ENCODE assay signal across 13 cellular contexts in genomic region chr1:189149547-189150375, GRCh38.
A peak's percentile ranks its signal among the peaks of the same experiment; 100 is the strongest.
DNase-seq lines count a peak whose midpoint lies in the region; ATAC-seq, FAIRE-seq and TF ChIP-seq lines count a peak whose summit lies in the region.
"Had no signal": no experiment of that assay in that cellular context is flagged by ENCODE, and none has a peak within 500 bp of the region (broad histone marks: within the 10 kb centered on the region; RNA-seq: fewer than 3 reads in every experiment).

No MANE protein-coding gene starts in this region.

- H3K79me2 ChIP-seq in HepG2 (ENCODE audit: insufficient read depth, low read length): no peaks in the 10 kb centered on the region

- ATAC-seq in body of pancreas: peak; percentile 24
- peak; percentile 100 for ATAC-seq in HepG2
- ATAC-seq in HG02678 (IDR thresholded peaks at IDR 0.05; ENCODE audit: unreplicated experiment): no peak

- POLR2A ChIA-PET in HepG2 (lab: Yijun Ruan, JAX): no interaction called here

- no peaks in the 10 kb centered on the region for H3K4me1 ChIP-seq in body of pancreas
- H3K4me1 ChIP-seq in HepG2 (ENCODE audit: insufficient read depth, low read length): no peaks in the 10 kb centered on the region
- H3K4me1 ChIP-seq in vagina: no peaks in the 10 kb centered on the region

- WGBS in body of pancreas, 2 donors: 67 to 74% methylated on average over 21 of the region's 21 CpGs
- 10% methylated on average over 11 of the region's 21 CpGs for WGBS in HepG2 (ENCODE audit: low lambda C conversion rate)

- H2AFZ ChIP-seq in HepG2 (ENCODE audit: low read length): peak overlapping the region; percentile 42

- TF ChIP-seq EP300 in HepG2 (IDR thresholded peaks at IDR 0.05; ENCODE audit: low read depth in 2 of 2, low read length in 2 of 2) (no peak), HepG2 (CRISPR knock-in tag; IDR thresholded peaks at IDR 0.05; ENCODE audit: borderline replicate concordance) (no peak)

- no TSS peak for BruUV-seq in HepG2 (replicated peaks; lab: Mats Ljungman, UMichigan)

- H3K4me3 ChIP-seq in LNCaP clone FGC (ENCODE audit: low read depth, low read length): no peak overlapping the region
- no peak overlapping the region for H3K4me3 ChIP-seq in body of pancreas
- H3K4me3 ChIP-seq in HepG2 (replicated peaks in 1 of 3; ENCODE audit: insufficient read depth in 1 of 3, low read depth in 2 of 3, low read length in 3 of 3): peak overlapping the region in 2 of 3 experiments; percentile 6 to 13; a peak in 3 of 6 replicates
- H3K4me3 ChIP-seq in vagina: no peak overlapping the region

- TF ChIP-seq CTCF in C4-2B (conservative IDR thresholded peaks at IDR 0.05) (peak; percentile 75), LNCaP clone FGC (IDR thresholded peaks at IDR 0.05; ENCODE audit: control insufficient read depth, extremely low read depth, insufficient read depth) (peak; percentile 30; the same call in 1 of the 2 replicates), body of pancreas (IDR thresholded peaks at IDR 0.05) (peak in 1 of 7 experiments; percentile 7), HepG2 (CRISPR knock-in tag; IDR thresholded peaks at IDR 0.05) (peak; percentile 68), vagina (IDR thresholded peaks at IDR 0.05) (no peak)

- peak in 2 of 3 donors; percentile 28 to 42 for TF ChIP-seq POLR2A in body of pancreas (IDR thresholded peaks at IDR 0.05)
- peak in 1 of 2 experiments; percentile 39; a peak in 1 of 4 replicates for TF ChIP-seq POLR2A in HepG2 (IDR thresholded peaks at IDR 0.05; ENCODE audit: insufficient read depth in 1 of 2, low read depth in 2 of 2, low read length in 2 of 2)
- TF ChIP-seq POLR2A in vagina (IDR thresholded peaks at IDR 0.05): no peak

- H4K20me1 ChIP-seq in HepG2 (ENCODE audit: insufficient read depth, low read length): no peaks in the 10 kb centered on the region

- peak overlapping the region; percentile 27 for H3K4me2 ChIP-seq in HepG2 (ENCODE audit: low read depth, low read length)
- H3K4me2 ChIP-seq: KMS-11 had no signal

- TF ChIP-seq RAD21 in HepG2 (CRISPR knock-in tag; IDR thresholded peaks at IDR 0.05): peak; percentile 61

- H3K27ac ChIP-seq in C4-2B (peak overlapping the region; percentile 37; the same call in 1 of the 2 replicates), body of pancreas (no peak overlapping the region), HepG2 (ENCODE audit: extremely low read length, insufficient read depth, low read length) (no peak overlapping the region), vagina (no peak overlapping the region)

- intact Hi-C loops in body of pancreas (cut with DNase I): no loop called here
- intact Hi-C loops in HepG2 (cut with micrococcal nuclease; ENCODE audit: unreplicated experiment): loop anchor here (1.0 kb wide), 1 partner anchor 1221 kb away; no protein-coding TSS in a partner anchor
- intact Hi-C loops in vagina (cut with DNase I): no loop called here

- H3K36me3 ChIP-seq in body of pancreas (replicated peaks in 1 of 2; ENCODE audit: insufficient read depth in 1 of 2, low read depth in 2 of 2) (no peaks in the 10 kb centered on the region), HepG2 (replicated peaks in 1 of 2; ENCODE audit: control insufficient read depth in 1 of 2, insufficient read depth in 2 of 2, low read length in 2 of 2) (no peaks in the 10 kb centered on the region), vagina (no peaks in the 10 kb centered on the region)

- no peak for FAIRE-seq in HepG2 (lab: Jason Lieb, UNC)
- FAIRE-seq: GM12891 had no signal

- CTCF ChIA-PET in HepG2 (lab: Yijun Ruan, JAX; ENCODE audit: low intra/inter-chr PET ratio, low total read pairs): interaction anchor here (1.2 kb wide), 1 partner anchor 367 kb away, joined by 4 read pairs; no protein-coding TSS in a partner anchor

- H3K27me3 ChIP-seq in body of pancreas: no peaks in the 10 kb centered on the region
- no peaks in the 10 kb centered on the region for H3K27me3 ChIP-seq in HepG2 (ENCODE audit: control insufficient read depth in 1 of 2, insufficient read depth in 2 of 2, low read length in 2 of 2)
- no peaks in the 10 kb centered on the region for H3K27me3 ChIP-seq in vagina

- no peaks in the 10 kb centered on the region for H3K9me3 ChIP-seq in body of pancreas
- H3K9me3 ChIP-seq in HepG2 (ENCODE audit: low read length): no peaks in the 10 kb centered on the region
- H3K9me3 ChIP-seq in vagina: no peaks in the 10 kb centered on the region

- DNase-seq in LNCaP clone FGC (ENCODE audit: low read depth) (no peak), body of pancreas (peak in 3 of 4 donors; percentile 5 to 47 (median 16)), HepG2 (ENCODE audit: low spot score) (peak; percentile 40), HK-2 (ENCODE audit: unreplicated experiment) (no peak), vagina (ENCODE audit: extremely low spot score in 2 of 2) (no peak), NCI-H2081 (lab: John Stamatoyannopoulos, UW) (no peak)
- DNase-seq: activated naive CD8-positive, alpha-beta T cell treated with anti-CD3 and anti-CD28 coated beads for 36 hours; DMS 273 treated with DMSO at 0.1 percent for 48 hours; midbrain had no signal

- in situ Hi-C loops in HepG2 (cut with HindIII; ENCODE audit: extremely low pct_ligation_motif_present, low pct_unique_long_range_greater_than_20kb): no loop called here

- H3K9ac ChIP-seq in HepG2 (ENCODE audit: insufficient read depth, low read depth, low read length): no peak overlapping the region
- H3K9ac ChIP-seq: KMS-11 had no signal

TF ChIP-seq in HepG2, 621 proteins besides CTCF, POLR2A, EP300 and RAD21 (continues in another document):
- no peak for TF ChIP-seq SRSF4 (IDR thresholded peaks at IDR 0.05; ENCODE audit: low read depth, low read length, poor library complexity, severe bottlenecking)
- TF ChIP-seq KDM5B (CRISPR knock-in tag; IDR thresholded peaks at IDR 0.05; ENCODE audit: borderline replicate concordance): peak; percentile 38; the same call in 1 of the 2 replicates
- TF ChIP-seq ZNF737 (CRISPR knock-in tag; IDR thresholded peaks at IDR 0.05; ENCODE audit: borderline replicate concordance): no peak
- TF ChIP-seq GABPA (IDR thresholded peaks at IDR 0.05; ENCODE audit: low read depth, low read length): peak; percentile 21; the same call in 1 of the 2 replicates
- peak; percentile 46 for TF ChIP-seq GABPA (CRISPR knock-in tag; IDR thresholded peaks at IDR 0.05; ENCODE audit: low read depth)
- peak; percentile 64 for TF ChIP-seq NFYB (CRISPR knock-in tag; IDR thresholded peaks at IDR 0.05)
- TF ChIP-seq NFKB2 (CRISPR knock-in tag; IDR thresholded peaks at IDR 0.05; ENCODE audit: borderline replicate concordance): peak; percentile 51; the same call in 1 of the 2 replicates
- 0 out of 2 replicates have a peak, but pooled peaks have one; percentile 25 for TF ChIP-seq ZNF331 (CRISPR knock-in tag; IDR thresholded peaks at IDR 0.05)
- peak; percentile 55; the same call in 1 of the 2 replicates for TF ChIP-seq POGZ (CRISPR knock-in tag; IDR thresholded peaks at IDR 0.05)
- TF ChIP-seq POLR2G (IDR thresholded peaks at IDR 0.05; ENCODE audit: low read depth, low read length): 0 out of 2 replicates have a peak, but pooled peaks have one; percentile 30
- TF ChIP-seq ZSCAN25 (CRISPR knock-in tag; IDR thresholded peaks at IDR 0.05): peak; percentile 89
- no peak for TF ChIP-seq ZHX2 (IDR thresholded peaks at IDR 0.05; ENCODE audit: low read depth)
- TF ChIP-seq ZHX2 (CRISPR knock-in tag; IDR thresholded peaks at IDR 0.05; ENCODE audit: borderline replicate concordance): 0 out of 2 replicates have a peak, but pooled peaks have one; percentile 53
- TF ChIP-seq HOXA3 (CRISPR knock-in tag; IDR thresholded peaks at IDR 0.05): 0 out of 2 replicates have a peak, but pooled peaks have one; percentile 42

Comparison
In these comparisons a context has a peak if more than half of its experiments do, and no peak if none do; other contexts are left out.
1. CTCF ChIP-seq: peak in C4-2B (single experiment), LNCaP clone FGC (single experiment) and HepG2 (single experiment); none in vagina (0 of 3).
2. DNase-seq: peak in body of pancreas (3 of 4) and HepG2 (single experiment); none in LNCaP clone FGC (single experiment), HK-2 (single experiment), vagina (0 of 2) and NCI-H2081 (0 of 2).
3. H3K4me3 ChIP-seq: peak in HepG2 (2 of 3); none in LNCaP clone FGC (single experiment), body of pancreas (0 of 2) and vagina (0 of 2).
4. POLR2A ChIP-seq: peak in body of pancreas (2 of 3); none in vagina (0 of 2).